In genomic region chr9:20189871-20190270, GRCh38 we compare ENCODE assay signal across 17 cellular contexts.
DNase-seq lines count a peak whose midpoint lies in the region; ATAC-seq, FAIRE-seq and TF ChIP-seq lines count a peak whose summit lies in the region.
"Had no signal": no experiment of that assay in that cellular context is flagged by ENCODE, and none has a peak within 500 bp of the region (broad histone marks: within the 10 kb centered on the region; RNA-seq: fewer than 3 reads in every experiment).

No MANE protein-coding gene starts in this region.

- H3K36me3 ChIP-seq in endodermal cell (ENCODE audit: control insufficient read depth, insufficient read depth, low read length) = no peaks in the 10 kb centered on the region
- no peaks in the 10 kb centered on the region for H3K36me3 ChIP-seq in pancreas
- H3K36me3 ChIP-seq: BLaER1 had no signal

- H3K36me3 Mint-ChIP-seq in endodermal cell (ENCODE audit: low read depth) (no peaks in the 10 kb centered on the region), CD14-positive monocyte (no peaks in the 10 kb centered on the region)

- peak; percentile 87 to 97 (median 92) for ATAC-seq in pancreas
- ATAC-seq: GM12878, HepG2 had no signal

- peaks cover 13% of the 10 kb centered on the region for H3K4me1 Mint-ChIP-seq in endodermal cell
- no peaks in the 10 kb centered on the region for H3K4me1 Mint-ChIP-seq in CD14-positive monocyte

- H3K27ac ChIP-seq in endodermal cell (ENCODE audit: low read depth, low read length) = peak overlapping the region; percentile 45
- peak overlapping the region in 1 of 4 donors; percentile 14 for H3K27ac ChIP-seq in pancreas
- H3K27ac ChIP-seq: BLaER1, KMS-11 had no signal

- H3K9me3 Mint-ChIP-seq in endodermal cell = peaks cover 2% of the 10 kb centered on the region
- peaks cover 0 to 8% (median 2%) of the 10 kb centered on the region in 7 donors for H3K9me3 Mint-ChIP-seq in CD14-positive monocyte

- WGBS in endodermal cell (ENCODE audit: insufficient coverage in 1 of 2, insufficient read length in 1 of 2), 2 experiments = 23 to 53% methylated on average over 2 to 4 of the region's 4 CpGs
- 5 to 10% methylated on average over 4 of the region's 4 CpGs for WGBS in pancreas, 2 donors

- intact Hi-C loops in pancreas (cut with DNase I) = no loop called here
- intact Hi-C loops in CD14-positive monocyte (cut with micrococcal nuclease) = no loop called here

- H3K4me3 ChIP-seq in endodermal cell (ENCODE audit: low read length) (no peak overlapping the region), pancreas (no peak overlapping the region)
- H3K4me3 ChIP-seq: BLaER1, GM12878 had no signal

- peak; percentile 14 to 32 for DNase-seq in NCI-H446 (lab: John Stamatoyannopoulos, UW)
- no peak for DNase-seq in NCI-H446 treated with DMSO at 0.1 percent for 48 hours (lab: John Stamatoyannopoulos, UW)
- peak; percentile 50 for DNase-seq in NCI-H2227 treated with DMSO at 0.1 percent for 48 hours (lab: John Stamatoyannopoulos, UW)
- DNase-seq in endodermal cell = peak; percentile 85
- peak in 3 of 6 donors; percentile 18 to 31 (median 19) for DNase-seq in pancreas
- DNase-seq in RCC 7860 (ENCODE audit: low spot score) = no peak
- DNase-seq in CD14-positive monocyte (ENCODE audit: low spot score) = no peak
- DNase-seq in NCI-H226 = no peak
- DNase-seq: 8988T, DMS 273 treated with DMSO at 0.1 percent for 48 hours, NCI-H1092, SIG-M5 had no signal

- H3K27me3 ChIP-seq in endodermal cell (ENCODE audit: control insufficient read depth, insufficient read depth, low read length, poor library complexity, severe bottlenecking) (no peaks in the 10 kb centered on the region), pancreas (no peaks in the 10 kb centered on the region)
- H3K27me3 ChIP-seq: BLaER1 had no signal

- H3K27me3 Mint-ChIP-seq in endodermal cell (ENCODE audit: insufficient read depth) (no peaks in the 10 kb centered on the region), CD14-positive monocyte (ENCODE audit: low read depth in 3 of 3) (peaks cover 0 to 4% (median 3%) of the 10 kb centered on the region in 3 donors)

- no peak overlapping the region for H3K9ac ChIP-seq in endodermal cell (ENCODE audit: extremely low read depth, low read length, poor library complexity, severe bottlenecking)
- H3K9ac ChIP-seq: BLaER1, KMS-11 had no signal

- H3K9me3 ChIP-seq in endodermal cell (ENCODE audit: control insufficient read depth, low read length) (peaks cover 3% of the 10 kb centered on the region), pancreas (no peaks in the 10 kb centered on the region)
- H3K9me3 ChIP-seq: BLaER1 had no signal

- no peak for FAIRE-seq in pancreas (lab: Jason Lieb, UNC)
- no peak for FAIRE-seq in RCC 7860 (lab: Jason Lieb, UNC)
- FAIRE-seq: GM12878, GM19239, HepG2 had no signal

- no peak for TF ChIP-seq CTCF in endodermal cell (conservative IDR thresholded peaks at IDR 0.05)
- TF ChIP-seq CTCF in pancreas (IDR thresholded peaks at IDR 0.05) = no peak
- no peak for TF ChIP-seq CTCF in CD14-positive monocyte (IDR thresholded peaks at IDR 0.05)

- peaks cover 10% of the 10 kb centered on the region for H3K4me1 ChIP-seq in endodermal cell (ENCODE audit: control insufficient read depth, insufficient read depth, low read length)
- H3K4me1 ChIP-seq in pancreas = peaks cover 5 to 24% (median 24%) of the 10 kb centered on the region in 3 donors

- H3K27ac Mint-ChIP-seq in endodermal cell (peak overlapping the region; percentile 38), CD14-positive monocyte (no peak overlapping the region)

- H3K4me3 Mint-ChIP-seq in endodermal cell (peak overlapping the region; percentile 11), CD14-positive monocyte (no peak overlapping the region)

Comparison
In these comparisons a context has a peak if more than half of its experiments do, and no peak if none do; other contexts are left out.
1. DNase-seq: peak in NCI-H446 (2 of 2), NCI-H2227 treated with DMSO at 0.1 percent for 48 hours (single experiment) and endodermal cell (single experiment); none in NCI-H446 treated with DMSO at 0.1 percent for 48 hours (single experiment), RCC 7860 (single experiment), CD14-positive monocyte (single experiment) and NCI-H226 (single experiment).